8 cellular contexts compared by ENCODE assay signal in genomic region chr17:74566132-74566753, GRCh38. TPM values are rescaled to one million over a fixed set of nuclear protein-coding genes. Genes with fewer than 3 reads are reported as not detected.
A peak's percentile ranks its signal among the peaks of the same experiment; 100 is the strongest.
DNase-seq lines count a peak whose midpoint lies in the region; ATAC-seq, FAIRE-seq and TF ChIP-seq lines count a peak whose summit lies in the region.

No MANE protein-coding gene starts in this region.

- H3K27ac Mint-ChIP-seq in memory B cell = no peak overlapping the region

- CTCF ChIA-PET in OCI-LY7 (lab: Charles Lee; ENCODE audit: unreplicated experiment) = no interaction called here

- FAIRE-seq in bronchial epithelial cell (lab: Jason Lieb, UNC) = no peak

- peak; percentile 54 for ATAC-seq in memory B cell (ENCODE audit: low read depth)

- BruUV-seq in OCI-LY7 (replicated peaks; lab: Mats Ljungman, UMichigan) = no TSS peak

- intact Hi-C loops in OCI-LY7 (cut with micrococcal nuclease; ENCODE audit: unreplicated experiment) = loop anchor here (1.0 kb wide), 2 partner anchors 80 to 170 kb away; no protein-coding TSS in a partner anchor

- H3K36me3 ChIP-seq in OCI-LY7 (ENCODE audit: insufficient read depth, low read length) (no peaks in the 10 kb centered on the region), bronchial epithelial cell (ENCODE audit: control insufficient read depth, insufficient read depth, low read length) (no peaks in the 10 kb centered on the region)

- H3K27ac ChIP-seq in OCI-LY7 (ENCODE audit: low read depth, low read length, poor library complexity, severe bottlenecking) = no peak overlapping the region

- no peaks in the 10 kb centered on the region for H3K79me2 ChIP-seq in OCI-LY7 (ENCODE audit: insufficient read depth, low read depth, low read length)

- TF ChIP-seq CTCF in AG09319 (IDR thresholded peaks at IDR 0.05; ENCODE audit: low read depth, low read length) (peak; percentile 40), GM12873 (IDR thresholded peaks at IDR 0.05; ENCODE audit: insufficient read depth, low read depth, low read length, missing control alignments) (peak; percentile 90), OCI-LY7 (conservative IDR thresholded peaks at IDR 0.05; ENCODE audit: low read length) (peak; percentile 95), bronchial epithelial cell (IDR thresholded peaks at IDR 0.05; ENCODE audit: insufficient read depth, low read length, severe bottlenecking) (peak; percentile 71)

- no peaks in the 10 kb centered on the region for H4K20me1 ChIP-seq in OCI-LY7 (ENCODE audit: insufficient read depth, low read length)

- H2AFZ ChIP-seq in OCI-LY7 (ENCODE audit: low read length) = no peak overlapping the region

- no peaks in the 10 kb centered on the region for H3K9me3 ChIP-seq in OCI-LY7 (ENCODE audit: low read length)

- POLR2A ChIA-PET in OCI-LY7 (lab: Charles Lee) = no interaction called here

- H3K9me3 Mint-ChIP-seq in memory B cell = peaks cover 2% of the 10 kb centered on the region

- no peak overlapping the region for H3K4me2 ChIP-seq in OCI-LY7 (ENCODE audit: low read length)

- peaks cover 6% of the 10 kb centered on the region for H3K36me3 Mint-ChIP-seq in memory B cell

- peaks cover 39% of the 10 kb centered on the region for H3K27me3 Mint-ChIP-seq in memory B cell

- no peak overlapping the region for H3K4me3 ChIP-seq in OCI-LY7 (ENCODE audit: low read depth, low read length, poor library complexity, severe bottlenecking)
- H3K4me3 ChIP-seq in bronchial epithelial cell (ENCODE audit: low read depth, low read length) = no peak overlapping the region

- H3K4me1 Mint-ChIP-seq in memory B cell = peaks cover 27% of the 10 kb centered on the region

- no peaks in the 10 kb centered on the region for H3K27me3 ChIP-seq in bronchial epithelial cell (ENCODE audit: control insufficient read depth, insufficient read depth, low read length)

- H3K4me3 Mint-ChIP-seq in memory B cell = no peak overlapping the region

- H3K9me2 ChIP-seq in OCI-LY7 (ENCODE audit: insufficient read depth, low read length) = no peaks in the 10 kb centered on the region

- H3K4me1 ChIP-seq in OCI-LY7 (ENCODE audit: insufficient read depth, low read length, poor library complexity, severe bottlenecking) = no peaks in the 10 kb centered on the region

- DNase-seq in AG09319 (ENCODE audit: extremely low read depth, low read depth) = no peak
- peak; percentile 63 for DNase-seq in OCI-LY7 (ENCODE audit: low spot score)
- DNase-seq in bronchial epithelial cell (ENCODE audit: low read depth) = peak; percentile 40
- DNase-seq in memory B cell (ENCODE audit: low spot score in 2 of 2) = peak; percentile 28 to 38
- no peak for DNase-seq in DMS153 treated with DMSO at 0.1 percent for 48 hours (lab: John Stamatoyannopoulos, UW; ENCODE audit: unreplicated experiment)
- no peak for DNase-seq in germinal center (ENCODE audit: low spot score)
- no peak for DNase-seq in NCI-H2227 (lab: John Stamatoyannopoulos, UW; ENCODE audit: unreplicated experiment)

RNA-seq across cellular contexts. Expression of gene CD300H, which starts 1.1 kb away (rescaled TPM):
- not detected in 2 replicates for total RNA-seq in OCI-LY7 (2014; rRNA removed; shearing (Covaris generic))
- not detected in 2 replicates for total RNA-seq in OCI-LY7 (2022)
- total RNA-seq in bronchial epithelial cell = not detected in 2 replicates

RNA-seq across cellular contexts. Expression of gene CD300C, which starts 20.3 kb away (rescaled TPM):
- total RNA-seq in OCI-LY7 (2014; rRNA removed; shearing (Covaris generic)) = not detected in 2 replicates
- total RNA-seq in OCI-LY7 (2022) = not detected in 2 replicates
- not detected in 2 replicates for total RNA-seq in bronchial epithelial cell

RNA-seq across cellular contexts. Expression of gene CD300LD, which starts 25.8 kb away (rescaled TPM):
- total RNA-seq in OCI-LY7 (2014; rRNA removed; shearing (Covaris generic)) = not detected in 2 replicates
- total RNA-seq in OCI-LY7 (2022) (not detected in 2 replicates), bronchial epithelial cell (not detected in 2 replicates)

RNA-seq across cellular contexts. Expression of gene CD300LB, which starts 35.0 kb away (rescaled TPM):
- total RNA-seq in OCI-LY7 (2014; rRNA removed; shearing (Covaris generic)) = not detected in 2 replicates
- not detected in 2 replicates for total RNA-seq in OCI-LY7 (2022)
- total RNA-seq in bronchial epithelial cell = not detected in 2 replicates

RNA-seq across cellular contexts. Expression of gene CD300E, which starts 57.3 kb away (rescaled TPM):
- total RNA-seq in OCI-LY7 (2014; rRNA removed; shearing (Covaris generic)) = not detected in 2 replicates
- total RNA-seq in OCI-LY7 (2022) = not detected in 2 replicates
- total RNA-seq in bronchial epithelial cell = not detected in 2 replicates

Comparison
In these comparisons a context has a peak if more than half of its experiments do, and no peak if none do; other contexts are left out.
1. DNase-seq: peak in OCI-LY7 (single experiment), bronchial epithelial cell (single experiment) and memory B cell (2 of 2); none in AG09319 (single experiment), DMS153 treated with DMSO at 0.1 percent for 48 hours (single experiment), germinal center (single experiment) and NCI-H2227 (single experiment).
2. CTCF ChIP-seq: peak in every context shown above with its lines; median percentile 95 in OCI-LY7; 90 in GM12873; 71 in bronchial epithelial cell; 40 in AG09319.